18 cellular contexts compared by ENCODE assay signal in the genomic region with DNA sequence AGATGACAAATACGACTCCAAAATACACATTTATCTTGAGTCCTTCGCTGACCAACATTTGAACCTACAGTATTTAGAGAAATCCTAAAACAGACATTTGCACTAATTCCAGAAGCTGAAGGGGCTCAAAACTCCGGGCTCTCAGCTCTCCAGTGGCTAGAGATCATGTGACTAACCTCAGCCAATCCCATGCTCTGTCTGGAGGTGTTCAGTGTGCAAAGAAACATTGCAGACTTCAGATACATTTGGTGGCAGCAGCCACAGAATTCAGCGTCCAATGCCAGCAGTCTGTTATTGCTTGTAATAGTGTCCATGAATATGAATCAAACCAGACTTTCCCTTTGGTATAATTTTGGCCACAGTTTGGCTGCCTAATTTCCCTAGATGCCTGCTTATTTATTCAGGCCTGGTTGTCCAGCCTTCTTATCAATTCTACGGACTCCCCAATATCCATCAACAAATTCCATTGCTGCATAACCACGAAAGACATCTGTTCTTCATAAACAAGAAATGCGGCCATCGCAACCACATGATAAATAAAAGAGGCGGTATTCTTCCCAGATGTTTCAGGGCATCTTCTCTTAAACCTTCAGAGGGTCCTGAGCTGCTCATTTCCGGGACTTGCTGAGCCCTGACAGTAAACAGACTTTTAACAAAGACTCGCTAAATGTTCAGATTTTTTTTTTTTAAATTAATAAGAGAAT. TPM values are rescaled to one million over a fixed set of nuclear protein-coding genes. Genes with fewer than 3 reads are reported as not detected.
"Had no signal": no experiment of that assay in that cellular context is flagged by ENCODE, and none has a peak within 500 bp of the region (broad histone marks: within the 10 kb centered on the region; RNA-seq: fewer than 3 reads in every experiment).

No MANE protein-coding gene starts in this region.

- H3K4me1 Mint-ChIP-seq: activated B cell treated with CpG ODN at 0.5 μM for 24 hours, brain, nephron progenitor cell had no signal

- H3K9me3 ChIP-seq: gastrocnemius medialis, left ventricle myocardium inferior, prostate gland, right atrium auricular region, transverse colon had no signal

- H3K4me1 ChIP-seq: gastrocnemius medialis, left ventricle myocardium inferior, prostate gland, right atrium auricular region, transverse colon had no signal

- H3K27ac ChIP-seq: gastrocnemius medialis, left ventricle myocardium inferior, prostate gland, right atrium auricular region, transverse colon had no signal

- H3K4me3 ChIP-seq: gastrocnemius medialis, left ventricle myocardium inferior, prostate gland, right atrium auricular region, transverse colon had no signal

- ATAC-seq: activated CD8-positive, alpha-beta T cell treated with anti-CD3 and anti-CD28 coated beads for 36 hours; gastrocnemius medialis had no signal

- H3K27me3 ChIP-seq: right atrium auricular region had no signal

- DNase-seq: activated B cell treated with CpG ODN at 0.5 μM for 24 hours; activated CD4-positive, alpha-beta T cell treated with anti-CD3 and anti-CD28 coated beads for 48 hours; activated CD8-positive, alpha-beta T cell treated with anti-CD3 and anti-CD28 coated beads for 36 hours; activated naive CD4-positive, alpha-beta T cell treated with anti-CD3 and anti-CD28 coated beads for 36 hours; activated T-cell treated with anti-CD3 and anti-CD28 coated beads, Interleukin-2, amount 50 U/mL, for 24 hours; caudate nucleus; gastrocnemius medialis; head of caudate nucleus; kidney glomerular epithelial cell; left ventricle myocardium inferior; mammary epithelial cell; nephron progenitor cell; transverse colon had no signal

- H3K4me3 Mint-ChIP-seq: activated B cell treated with CpG ODN at 0.5 μM for 24 hours; activated CD8-positive, alpha-beta T cell treated with anti-CD3 and anti-CD28 coated beads for 36 hours; activated naive CD4-positive, alpha-beta T cell treated with anti-CD3 and anti-CD28 coated beads for 36 hours; activated T-cell treated with anti-CD3 and anti-CD28 coated beads, Interleukin-2, amount 50 U/mL, for 24 hours; brain; nephron progenitor cell; stimulated activated naive CD8-positive, alpha-beta T cell treated with anti-CD3 and anti-CD28 coated beads, Interleukin-15, Interleukin-2, amounts not matched to agents 100 ng/mL and 50 ng/mL, for 24 hours; T-helper 2 cell treated with Interferon-gamma antibody and Interleukin-4, amounts not matched to agents 5 μg/mL and 100 μg/mL, for 36 hours had no signal

- H3K9me3 Mint-ChIP-seq: activated B cell treated with CpG ODN at 0.5 μM for 24 hours; activated CD8-positive, alpha-beta T cell treated with anti-CD3 and anti-CD28 coated beads for 36 hours; activated naive CD4-positive, alpha-beta T cell treated with anti-CD3 and anti-CD28 coated beads for 36 hours; activated T-cell treated with anti-CD3 and anti-CD28 coated beads, Interleukin-2, amount 50 U/mL, for 24 hours; nephron progenitor cell; stimulated activated naive CD8-positive, alpha-beta T cell treated with anti-CD3 and anti-CD28 coated beads, Interleukin-15, Interleukin-2, amounts not matched to agents 100 ng/mL and 50 ng/mL, for 24 hours; T-helper 2 cell treated with Interferon-gamma antibody and Interleukin-4, amounts not matched to agents 5 μg/mL and 100 μg/mL, for 36 hours had no signal

- H3K36me3 Mint-ChIP-seq: brain had no signal

- H3K27ac Mint-ChIP-seq: activated B cell treated with CpG ODN at 0.5 μM for 24 hours; activated CD8-positive, alpha-beta T cell treated with anti-CD3 and anti-CD28 coated beads for 36 hours; activated naive CD4-positive, alpha-beta T cell treated with anti-CD3 and anti-CD28 coated beads for 36 hours; activated T-cell treated with anti-CD3 and anti-CD28 coated beads, Interleukin-2, amount 50 U/mL, for 24 hours; nephron progenitor cell; stimulated activated naive CD8-positive, alpha-beta T cell treated with anti-CD3 and anti-CD28 coated beads, Interleukin-15, Interleukin-2, amounts not matched to agents 100 ng/mL and 50 ng/mL, for 24 hours; T-helper 2 cell treated with Interferon-gamma antibody and Interleukin-4, amounts not matched to agents 5 μg/mL and 100 μg/mL, for 36 hours had no signal

- H3K36me3 ChIP-seq: gastrocnemius medialis, left ventricle myocardium inferior, prostate gland, right atrium auricular region, transverse colon had no signal

RNA-seq across cellular contexts. Expression of gene CYP24A1, which starts 14.5 kb away (rescaled TPM):
- total RNA-seq: activated B cell treated with CpG ODN at 0.5 μM for 24 hours; activated CD8-positive, alpha-beta T cell treated with anti-CD3 and anti-CD28 coated beads for 36 hours; activated naive CD4-positive, alpha-beta T cell treated with anti-CD3 and anti-CD28 coated beads for 36 hours; left ventricle myocardium inferior; transverse colon had no signal
